9 cellular contexts compared by ENCODE assay signal in genomic region chr7:127514499-127514898, GRCh38.
DNase-seq lines count a peak whose midpoint lies in the region; ATAC-seq and TF ChIP-seq lines count a peak whose summit lies in the region.
"Had no signal": no experiment of that assay in that cellular context is flagged by ENCODE, and none has a peak within 500 bp of the region (broad histone marks: within the 10 kb centered on the region; RNA-seq: fewer than 3 reads in every experiment).

No MANE protein-coding gene starts in this region.

- H3K36me3 ChIP-seq in NT2/D1 (ENCODE audit: insufficient read depth, insufficient read length, low read length) (no peaks in the 10 kb centered on the region), sigmoid colon (no peaks in the 10 kb centered on the region)
- H3K36me3 ChIP-seq: SJCRH30 had no signal

- intact Hi-C loops in sigmoid colon (cut with DNase I), result loop anchor here (10.0 kb wide), 1 partner anchor 170 kb away; no protein-coding TSS in a partner anchor

- TF ChIP-seq CTCF in osteocyte (IDR thresholded peaks at IDR 0.05) (peak; percentile 66), sigmoid colon (IDR thresholded peaks at IDR 0.05) (peak in 2 of 4 experiments; percentile 15 to 26)

- TF ChIP-seq EP300 in sigmoid colon (IDR thresholded peaks at IDR 0.05), result no peak

- H3K4me1 ChIP-seq in NT2/D1 (ENCODE audit: insufficient read depth, insufficient read length) (no peaks in the 10 kb centered on the region), sigmoid colon (no peaks in the 10 kb centered on the region)
- H3K4me1 ChIP-seq: SJCRH30 had no signal

- DNase-seq in DMS53 (lab: John Stamatoyannopoulos, UW) (peak; percentile 76), NT2/D1 (ENCODE audit: low read depth, low spot score) (peak; percentile 22), epidermal melanocyte (ENCODE audit: insufficient read length, low spot score) (peak; percentile 65), osteocyte (ENCODE audit: extremely low spot score, unreplicated experiment) (no peak), sigmoid colon (no peak)

- H3K27ac Mint-ChIP-seq in osteocyte (ENCODE audit: unreplicated experiment), result no peak overlapping the region

- H3K27me3 ChIP-seq in NT2/D1 (ENCODE audit: insufficient read depth, insufficient read length) (peaks cover 30% of the 10 kb centered on the region), sigmoid colon (peaks cover 0 to 6% (median 0%) of the 10 kb centered on the region in 3 donors)
- H3K27me3 ChIP-seq: SJCRH30 had no signal

- no peaks in the 10 kb centered on the region for H3K4me1 Mint-ChIP-seq in osteocyte (ENCODE audit: unreplicated experiment)

- ATAC-seq in HG03558 (IDR thresholded peaks at IDR 0.05; ENCODE audit: extremely low read depth, unreplicated experiment) (peak; percentile 46), GM18909 (IDR thresholded peaks at IDR 0.05; ENCODE audit: poor library complexity, unreplicated experiment) (no peak), GM21447 (IDR thresholded peaks at IDR 0.05; ENCODE audit: unreplicated experiment) (no peak)

- H3K27me3 Mint-ChIP-seq in osteocyte (ENCODE audit: unreplicated experiment), result peaks cover 34% of the 10 kb centered on the region

- H3K27ac ChIP-seq in sigmoid colon, result no peak overlapping the region
- H3K27ac ChIP-seq: SJCRH30 had no signal

- no peak overlapping the region for H3K9ac ChIP-seq in NT2/D1 (ENCODE audit: insufficient read length, low read depth)

- no peak for TF ChIP-seq POLR2A in sigmoid colon (IDR thresholded peaks at IDR 0.05)

- no peak overlapping the region for H3K4me3 Mint-ChIP-seq in osteocyte (ENCODE audit: unreplicated experiment)

- no peaks in the 10 kb centered on the region for H3K36me3 Mint-ChIP-seq in osteocyte (ENCODE audit: unreplicated experiment)

- H3K4me3 ChIP-seq in NT2/D1 (ENCODE audit: insufficient read length, low read depth), result no peak overlapping the region
- H3K4me3 ChIP-seq in sigmoid colon, result no peak overlapping the region
- H3K4me3 ChIP-seq: SJCRH30 had no signal

- no peaks in the 10 kb centered on the region for H3K9me3 ChIP-seq in NT2/D1 (ENCODE audit: insufficient read depth, low read length)
- no peaks in the 10 kb centered on the region for H3K9me3 ChIP-seq in sigmoid colon
- H3K9me3 ChIP-seq: SJCRH30 had no signal

- H3K9me3 Mint-ChIP-seq in osteocyte (ENCODE audit: unreplicated experiment), result no peaks in the 10 kb centered on the region

Comparison
In these comparisons a context has a peak if more than half of its experiments do, and no peak if none do; other contexts are left out.
1. DNase-seq: peak in DMS53 (single experiment), NT2/D1 (single experiment) and epidermal melanocyte (single experiment); none in osteocyte (single experiment) and sigmoid colon (single experiment).